Comparison of ENCODE assay signal across 8 cellular contexts in the genomic region with DNA sequence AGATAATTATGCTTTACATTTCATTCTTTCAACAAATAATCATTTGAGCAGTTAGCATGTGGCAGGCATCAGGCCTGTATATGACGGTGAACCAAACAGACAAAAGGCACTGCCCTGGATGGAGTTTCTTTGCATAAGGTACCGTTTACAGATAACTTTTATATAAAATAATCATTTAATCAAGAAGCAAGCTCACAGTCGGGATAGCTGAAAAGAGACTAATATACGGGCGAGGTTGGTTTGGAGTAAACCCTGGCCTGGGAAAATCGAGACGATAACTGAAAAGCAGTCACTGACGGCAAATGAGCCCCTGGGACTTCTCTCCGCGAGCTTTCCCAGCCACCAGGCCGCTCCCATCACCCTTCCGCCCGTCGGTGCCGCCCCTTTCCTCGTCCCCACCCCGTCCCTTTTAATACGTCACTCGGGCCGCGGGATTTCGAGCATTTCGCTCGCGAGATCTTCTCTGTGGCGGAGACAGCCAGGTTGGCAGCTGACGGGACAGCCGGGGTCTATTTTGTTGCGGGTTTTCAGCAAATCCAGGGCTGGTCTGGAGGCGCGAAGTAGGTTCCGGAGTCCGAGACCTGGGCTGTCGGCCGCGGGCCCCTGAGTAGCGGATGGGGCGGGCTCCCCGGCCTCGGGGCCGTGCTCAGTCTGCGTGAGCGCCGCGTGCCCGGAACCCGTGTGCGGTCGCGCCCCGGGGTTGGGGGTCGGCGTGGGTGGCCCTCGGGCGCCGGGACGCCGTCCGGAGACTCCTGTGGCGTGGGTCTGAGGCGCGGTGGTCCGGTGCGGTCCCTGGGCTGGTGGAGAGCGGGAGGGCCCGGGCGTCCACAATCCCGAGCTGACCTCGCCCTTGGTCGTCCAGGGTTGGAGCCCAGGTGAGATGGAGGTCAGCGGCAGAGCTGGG. TPM values are rescaled to one million over a fixed set of nuclear protein-coding genes. Genes with fewer than 3 reads are reported as not detected.
DNase-seq lines count a peak whose midpoint lies in the region; ATAC-seq and TF ChIP-seq lines count a peak whose summit lies in the region.

Gene NMD3 (plus strand): TSS at position 462 of the 904 bp plus-strand sequence. CDS start 703 bp downstream, outside the sequence.

- CTCF ChIA-PET in Panc1 (lab: Charles Lee) = no interaction called here

- H3K27me3 Mint-ChIP-seq in activated T-cell treated with anti-CD3 and anti-CD28 coated beads, Interleukin-2, amount 50 U/mL, for 4 hours (ENCODE audit: low read depth) = peaks cover under 1% of the 10 kb centered on the region

- POLR2A ChIA-PET in Panc1 (lab: Charles Lee) = no interaction called here

- in situ Hi-C loops in KBM-7 (cut with MboI; ENCODE audit: low pct_unique_long_range_greater_than_20kb, low sequenced_read_pairs) (no loop called here), Panc1 (cut with HindIII; ENCODE audit: low pct_unique_long_range_greater_than_20kb, low sequenced_read_pairs) (no loop called here)

- H3K9me3 Mint-ChIP-seq in activated T-cell treated with anti-CD3 and anti-CD28 coated beads, Interleukin-2, amount 50 U/mL, for 4 hours = no peaks in the 10 kb centered on the region

- no peak for TF ChIP-seq CTCF in Panc1 (IDR thresholded peaks at IDR 0.05)

- DNase-seq in DMS153 treated with DMSO at 0.1 percent for 48 hours (lab: John Stamatoyannopoulos, UW; ENCODE audit: unreplicated experiment) = peak; percentile 88
- DNase-seq in KBM-7 = peak; percentile 95
- peak; percentile 82 for DNase-seq in Panc1 (ENCODE audit: low read depth, low spot score)
- peak; percentile 92 for DNase-seq in activated T-cell treated with anti-CD3 and anti-CD28 coated beads, Interleukin-2, amount 50 U/mL, for 4 hours
- peak; percentile 83 to 88 for DNase-seq in stimulated activated CD8-positive, alpha-beta memory T cell treated with anti-CD3 and anti-CD28 coated beads, Interleukin-7, amount 100 ng/mL, for 4 hours (ENCODE audit: low read depth in 2 of 2)

- peaks cover 25% of the 10 kb centered on the region for H3K4me1 Mint-ChIP-seq in activated T-cell treated with anti-CD3 and anti-CD28 coated beads, Interleukin-2, amount 50 U/mL, for 4 hours (ENCODE audit: low read depth)

- H3K27me3 ChIP-seq in Panc1 (ENCODE audit: control insufficient read depth, insufficient read depth, low read length) = no peaks in the 10 kb centered on the region
- no peaks in the 10 kb centered on the region for H3K27me3 ChIP-seq in muscle layer of duodenum (ENCODE audit: low read depth, low read length)

- H3K27ac ChIP-seq in Panc1 (ENCODE audit: low read length) = peak within 1 kb of the TSS; percentile 99
- H3K27ac ChIP-seq in muscle layer of duodenum (ENCODE audit: low read length) = peak within 1 kb of the TSS; percentile 84

- no TSS peak for BruUV-seq in Panc1 (replicated peaks; lab: Mats Ljungman, UMichigan)

- ATAC-seq in GM21717 (IDR thresholded peaks at IDR 0.05; ENCODE audit: unreplicated experiment) (peak; percentile 99), Panc1 (peak; percentile 99), esophagus mucosa (peak; percentile 98)
- peak; percentile 99 to 100 for ATAC-seq in activated T-cell treated with anti-CD3 and anti-CD28 coated beads, Interleukin-2, amount 50 U/mL, for 4 hours

- peak within 1 kb of the TSS; percentile 93 for H3K4me3 Mint-ChIP-seq in activated T-cell treated with anti-CD3 and anti-CD28 coated beads, Interleukin-2, amount 50 U/mL, for 4 hours

- H3K9me3 ChIP-seq in Panc1 (ENCODE audit: control insufficient read depth, insufficient read depth, low read depth, low read length) = 0 out of 2 replicates have a peak, but pooled peaks cover 4% of the 10 kb centered on the region
- no peaks in the 10 kb centered on the region for H3K9me3 ChIP-seq in muscle layer of duodenum (ENCODE audit: control insufficient read depth in 1 of 2, low read length in 2 of 2)

- peak within 1 kb of the TSS; percentile 73 to 88 for H3K4me3 ChIP-seq in Panc1 (ENCODE audit: low read depth in 2 of 2, low read length in 2 of 2)
- H3K4me3 ChIP-seq in muscle layer of duodenum (ENCODE audit: low read depth in 1 of 2, low read length in 2 of 2) = peak within 1 kb of the TSS; percentile 72 to 89

- peaks cover 14% of the 10 kb centered on the region for H3K4me1 ChIP-seq in Panc1 (ENCODE audit: control insufficient read depth, insufficient read depth, low read length)
- H3K4me1 ChIP-seq in muscle layer of duodenum (ENCODE audit: control insufficient read depth in 1 of 2, insufficient read depth in 2 of 2, low read length in 2 of 2) = peaks cover 13 to 25% of the 10 kb centered on the region in 2 donors

- H3K36me3 ChIP-seq in Panc1 (ENCODE audit: control insufficient read depth, insufficient read depth, low read length) (peaks cover 5% of the 10 kb centered on the region), muscle layer of duodenum (ENCODE audit: control insufficient read depth in 1 of 2, insufficient read depth in 2 of 2, low read length in 2 of 2) (peaks cover 0 to 7% of the 10 kb centered on the region in 2 donors)

- peaks cover 10% of the 10 kb centered on the region for H3K36me3 Mint-ChIP-seq in activated T-cell treated with anti-CD3 and anti-CD28 coated beads, Interleukin-2, amount 50 U/mL, for 4 hours (ENCODE audit: insufficient read depth)

- intact Hi-C loops in Panc1 (cut with micrococcal nuclease; ENCODE audit: unreplicated experiment) = loop anchor here (5.0 to 10.0 kb wide), 2 partner anchors 114 to 516 kb away; partner anchors contain the start of gene B3GALNT1

RNA-seq across cellular contexts. Expression of gene NMD3, which starts in this region (rescaled TPM):
- 64.6 TPM for total RNA-seq in Panc1 (2021; ENCODE audit: unreplicated experiment)
- polyA plus RNA-seq in Panc1 (2012; ENCODE audit: insufficient read length) = 33.7 TPM
- 10 to 100 TPM; 72.6 to 76.0 (median 75.9) TPM for total RNA-seq in activated T-cell treated with anti-CD3 and anti-CD28 coated beads, Interleukin-2, amount 50 U/mL, for 4 hours
- total RNA-seq in esophagus mucosa = 35.3 TPM

Comparison
In these comparisons a context has a peak if more than half of its experiments do, and no peak if none do; other contexts are left out.
1. Peak in every context shown above with its lines: DNase-seq, ATAC-seq, H3K4me3 ChIP-seq and H3K27ac ChIP-seq.